Comparison of ENCODE assay signal across 17 cellular contexts in the genomic region with DNA sequence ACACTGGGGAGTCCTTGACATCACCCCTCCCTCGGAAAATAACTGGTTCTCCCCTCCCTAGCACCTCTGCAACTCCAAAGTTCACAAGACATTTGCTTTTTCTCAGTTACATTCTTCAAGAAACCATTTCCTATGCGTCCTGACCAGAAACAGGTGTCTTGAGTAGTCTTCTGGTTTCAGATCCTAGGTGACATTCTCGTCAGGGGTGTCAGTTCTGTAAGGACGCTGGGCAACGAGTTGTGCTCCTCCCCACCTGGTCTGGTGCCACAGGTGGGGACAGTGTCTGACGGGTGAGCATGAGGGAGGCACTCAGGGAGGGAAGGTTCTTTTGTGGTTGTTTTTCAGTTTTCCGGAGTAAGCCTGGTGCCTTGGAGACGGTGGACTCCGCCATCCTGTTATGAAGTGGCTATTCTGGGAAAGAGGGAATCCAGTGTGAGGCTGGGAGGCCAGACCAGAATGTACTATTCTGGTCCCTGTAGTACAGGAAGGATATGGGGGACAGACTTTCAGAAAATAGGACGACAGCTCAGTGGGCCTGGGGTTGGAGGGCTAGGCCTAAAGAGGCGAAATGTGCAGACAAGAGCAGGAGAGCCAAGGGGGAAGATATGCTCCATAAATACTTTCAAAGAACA. TPM values are rescaled to one million over a fixed set of nuclear protein-coding genes. Genes with fewer than 3 reads are reported as not detected.
DNase-seq lines count a peak whose midpoint lies in the region; ATAC-seq, FAIRE-seq and TF ChIP-seq lines count a peak whose summit lies in the region.
"Had no signal": no experiment of that assay in that cellular context is flagged by ENCODE, and none has a peak within 500 bp of the region (broad histone marks: within the 10 kb centered on the region; RNA-seq: fewer than 3 reads in every experiment).

No MANE protein-coding gene starts in this region.

- TF ChIP-seq POLR2A in heart left ventricle (IDR thresholded peaks at IDR 0.05) (no peak), endothelial cell of umbilical vein (IDR thresholded peaks at IDR 0.05; ENCODE audit: low read depth, low read length) (no peak)

- H3K9me1 ChIP-seq in endothelial cell of umbilical vein (replicated peaks; ENCODE audit: control insufficient read depth, extremely low read depth, insufficient read depth, low read length) = no peaks in the 10 kb centered on the region

- H3K9me3 ChIP-seq in heart left ventricle (no peaks in the 10 kb centered on the region), endothelial cell of umbilical vein (replicated peaks; ENCODE audit: control insufficient read depth, insufficient read depth, low read length) (no peaks in the 10 kb centered on the region), tibial artery (no peaks in the 10 kb centered on the region)
- H3K9me3 ChIP-seq: esophagus muscularis mucosa had no signal

- no peak overlapping the region for H3K9ac ChIP-seq in endothelial cell of umbilical vein (replicated peaks; ENCODE audit: extremely low read depth, insufficient read depth, low read length)

- H3K36me3 Mint-ChIP-seq in stimulated activated naive B cell treated with anti-CD40 and anti-IgM and Interleukin-4, amounts not matched to agents 10 μg/mL and 1 μg/mL and 100 μg/mL, for 72 hours = no peaks in the 10 kb centered on the region
- no peaks in the 10 kb centered on the region for H3K36me3 Mint-ChIP-seq in natural killer cell

- peaks cover 0 to 61% (median 46%) of the 10 kb centered on the region in 9 donors for H3K36me3 ChIP-seq in heart left ventricle
- peaks cover 8 to 22% of the 10 kb centered on the region in 2 experiments for H3K36me3 ChIP-seq in endothelial cell of umbilical vein (ENCODE audit: control insufficient read depth in 2 of 2, extremely low read depth in 1 of 2, insufficient read depth in 2 of 2, low read length in 2 of 2)
- H3K36me3 ChIP-seq in tibial artery = peaks cover 18 to 56% (median 53%) of the 10 kb centered on the region in 3 donors

- TF ChIP-seq CTCF in heart left ventricle (IDR thresholded peaks at IDR 0.05) = no peak
- no peak for TF ChIP-seq CTCF in endothelial cell of umbilical vein (IDR thresholded peaks at IDR 0.05; ENCODE audit: extremely low read depth in 1 of 2, insufficient read depth in 1 of 2, low read depth in 1 of 2, low read length in 2 of 2)
- no peak for TF ChIP-seq CTCF in tibial artery (IDR thresholded peaks at IDR 0.05)
- TF ChIP-seq CTCF in natural killer cell (IDR thresholded peaks at IDR 0.05) = no peak

- no TSS peak for BruUV-seq in endothelial cell of umbilical vein (replicated peaks; lab: Mats Ljungman, UMichigan)

- intact Hi-C loops in heart left ventricle (cut with DNase I) (no loop called here), left cardiac atrium (cut with DNase I) (no loop called here), endothelial cell of umbilical vein (cut with micrococcal nuclease) (no loop called here), tibial artery (cut with DNase I; ENCODE audit: low total_unique reads) (no loop called here), natural killer cell (cut with micrococcal nuclease) (no loop called here)

- no peak overlapping the region for H2AFZ ChIP-seq in endothelial cell of umbilical vein (ENCODE audit: low read depth, low read length)
- H2AFZ ChIP-seq: hepatocyte had no signal

- peak overlapping the region; percentile 0 to 82 (median 54) for H3K27ac ChIP-seq in heart left ventricle
- no peak overlapping the region for H3K27ac ChIP-seq in endothelial cell of umbilical vein (ENCODE audit: insufficient read depth, low read depth, low read length)
- peak overlapping the region; percentile 21 to 36 for H3K27ac ChIP-seq in tibial artery
- H3K27ac ChIP-seq: hepatocyte had no signal

- CTCF ChIA-PET in endothelial cell of umbilical vein (lab: Charles Lee) = interaction anchor here (1.4 to 1.8 kb wide), 2 partner anchors 14 to 337 kb away, joined by 4 read pairs; no protein-coding TSS in a partner anchor

- H3K4me1 Mint-ChIP-seq in stimulated activated naive B cell treated with anti-CD40 and anti-IgM and Interleukin-4, amounts not matched to agents 10 μg/mL and 1 μg/mL and 100 μg/mL, for 72 hours = peaks cover 19 to 25% of the 10 kb centered on the region in 2 donors
- peaks cover 22 to 24% of the 10 kb centered on the region in 2 donors for H3K4me1 Mint-ChIP-seq in natural killer cell

- dilution Hi-C loops in endothelial cell of umbilical vein (cut with MboI; ENCODE audit: extremely low pct_ligation_motif_present, low sequenced_read_pairs) = no loop called here

- H3K27me3 ChIP-seq in heart left ventricle (no peaks in the 10 kb centered on the region), endothelial cell of umbilical vein (ENCODE audit: control insufficient read depth in 2 of 2, insufficient read depth in 2 of 2, low read length in 2 of 2) (no peaks in the 10 kb centered on the region), tibial artery (no peaks in the 10 kb centered on the region)
- H3K27me3 ChIP-seq: esophagus muscularis mucosa, hepatocyte had no signal

- ATAC-seq in heart left ventricle (peak in 2 of 4 donors; percentile 16 to 25), left cardiac atrium (no peak), GM21619 (IDR thresholded peaks at IDR 0.05; ENCODE audit: unreplicated experiment) (peak; percentile 57), natural killer cell (no peak)
- no peak for ATAC-seq in stimulated activated naive B cell treated with anti-CD40 and anti-IgM and Interleukin-4, amounts not matched to agents 10 μg/mL and 1 μg/mL and 100 μg/mL, for 72 hours (replicated peaks)

- no peak overlapping the region for H3K4me3 ChIP-seq in heart left ventricle
- H3K4me3 ChIP-seq in endothelial cell of umbilical vein (replicated peaks in 1 of 3; ENCODE audit: insufficient read depth in 1 of 3, low read depth in 1 of 3, low read length in 3 of 3) = no peak overlapping the region
- no peak overlapping the region for H3K4me3 ChIP-seq in tibial artery
- H3K4me3 ChIP-seq: esophagus muscularis mucosa, hepatocyte had no signal

- FAIRE-seq in endothelial cell of umbilical vein (lab: Jason Lieb, UNC) = no peak

- no peak overlapping the region for H3K27ac Mint-ChIP-seq in stimulated activated naive B cell treated with anti-CD40 and anti-IgM and Interleukin-4, amounts not matched to agents 10 μg/mL and 1 μg/mL and 100 μg/mL, for 72 hours
- no peak overlapping the region for H3K27ac Mint-ChIP-seq in natural killer cell
- H3K27ac Mint-ChIP-seq: dendritic cell treated with granulocyte-macrophage colony-stimulating factor and Interleukin-4, amounts not matched to agents 40 ng/mL and 50 ng/mL, for 4 days had no signal

- POLR2A ChIA-PET in endothelial cell of umbilical vein (lab: Charles Lee) = interaction anchor here (0.5 kb wide), 1 partner anchor 1408 kb away, joined by 3 read pairs; no protein-coding TSS in a partner anchor

- H3K4me1 ChIP-seq in heart left ventricle = peaks cover 21 to 100% (median 93%) of the 10 kb centered on the region in 12 donors
- H3K4me1 ChIP-seq in endothelial cell of umbilical vein (ENCODE audit: control insufficient read depth, extremely low read depth, insufficient read depth, low read length) = peaks cover 45% of the 10 kb centered on the region
- peaks cover 0 to 84% (median 58%) of the 10 kb centered on the region in 4 donors for H3K4me1 ChIP-seq in tibial artery

- H4K20me1 ChIP-seq in endothelial cell of umbilical vein (replicated peaks; ENCODE audit: control insufficient read depth, extremely low read depth, insufficient read depth, low read length) = no peaks in the 10 kb centered on the region

- peaks cover 18% of the 10 kb centered on the region for H3K79me2 ChIP-seq in endothelial cell of umbilical vein (ENCODE audit: control insufficient read depth, insufficient read depth, low read length)

- H3K4me2 ChIP-seq in endothelial cell of umbilical vein (ENCODE audit: insufficient read depth, low read length) = no peak overlapping the region
- H3K4me2 ChIP-seq: hepatocyte had no signal

- no peaks in the 10 kb centered on the region for H3K9me3 Mint-ChIP-seq in stimulated activated naive B cell treated with anti-CD40 and anti-IgM and Interleukin-4, amounts not matched to agents 10 μg/mL and 1 μg/mL and 100 μg/mL, for 72 hours
- no peaks in the 10 kb centered on the region for H3K9me3 Mint-ChIP-seq in natural killer cell
- H3K9me3 Mint-ChIP-seq: dendritic cell treated with granulocyte-macrophage colony-stimulating factor and Interleukin-4, amounts not matched to agents 40 ng/mL and 50 ng/mL, for 4 days had no signal

- H3K4me3 Mint-ChIP-seq in stimulated activated naive B cell treated with anti-CD40 and anti-IgM and Interleukin-4, amounts not matched to agents 10 μg/mL and 1 μg/mL and 100 μg/mL, for 72 hours = no peak overlapping the region
- no peak overlapping the region for H3K4me3 Mint-ChIP-seq in natural killer cell
- H3K4me3 Mint-ChIP-seq: dendritic cell treated with granulocyte-macrophage colony-stimulating factor and Interleukin-4, amounts not matched to agents 40 ng/mL and 50 ng/mL, for 4 days had no signal

- WGBS in heart left ventricle, 4 donors = 49 to 60% (median 54%) methylated on average over 11 of the region's 11 CpGs

- H3K27me3 Mint-ChIP-seq in stimulated activated naive B cell treated with anti-CD40 and anti-IgM and Interleukin-4, amounts not matched to agents 10 μg/mL and 1 μg/mL and 100 μg/mL, for 72 hours = peaks cover 7 to 23% of the 10 kb centered on the region in 2 donors
- H3K27me3 Mint-ChIP-seq in natural killer cell (ENCODE audit: low read depth in 2 of 2) = peaks cover 5 to 12% of the 10 kb centered on the region in 2 donors
- H3K27me3 Mint-ChIP-seq: dendritic cell treated with granulocyte-macrophage colony-stimulating factor and Interleukin-4, amounts not matched to agents 40 ng/mL and 50 ng/mL, for 4 days had no signal

- DNase-seq in heart left ventricle (no peak), left cardiac atrium (no peak), endothelial cell of umbilical vein (ENCODE audit: low read depth, low spot score) (peak; percentile 59), tibial artery (no peak), germinal center (ENCODE audit: low spot score) (no peak), natural killer cell (no peak)
- no peak for DNase-seq in stimulated activated naive B cell treated with anti-CD40 and anti-IgM and Interleukin-4, amounts not matched to agents 10 μg/mL and 1 μg/mL and 100 μg/mL, for 72 hours
- DNase-seq: activated CD8-positive, alpha-beta memory T cell treated with anti-CD3 and anti-CD28 coated beads for 24 hours; GDM1; GOT3; NCI-H2029 treated with DMSO at 0.1 percent for 48 hours; NCI-H510A treated with DMSO at 0.1 percent for 48 hours; stimulated activated naive CD4-positive, alpha-beta T cell treated with Interleukin-2 at 50 U/mL for 16 hours had no signal

RNA-seq across cellular contexts. Expression of a gene that starts 50.6 kb away (rescaled TPM):
- total RNA-seq in heart left ventricle = 100 to 1,000 TPM; 194 to 790 (median 216) TPM
- polyA plus RNA-seq in heart left ventricle = 100 to 1,000 TPM in 1 of 2 donors, 10 to 100 TPM in 1; 93.6 to 153 TPM
- total RNA-seq in left cardiac atrium = 100 to 1,000 TPM; 262 to 377 TPM
- total RNA-seq in endothelial cell of umbilical vein = 374 and 397 TPM in 2 replicates
- 214 and 229 TPM in 2 replicates for polyA plus RNA-seq in endothelial cell of umbilical vein
- polyA plus RNA-seq in endothelial cell of umbilical vein (2011; cell fraction: cytosol; rRNA removed) = 316 and 329 TPM in 2 replicates
- polyA plus RNA-seq in endothelial cell of umbilical vein (2011; cell fraction: nucleus; rRNA removed) = 257 and 293 TPM in 2 replicates
- 294 and 311 TPM in 2 replicates for polyA plus RNA-seq in endothelial cell of umbilical vein (2012)
- polyA minus RNA-seq in endothelial cell of umbilical vein = 334 and 376 TPM in 2 replicates
- 84.9 TPM for polyA minus RNA-seq in endothelial cell of umbilical vein (2011; cell fraction: cytosol; rRNA and poly(A)+ RNA removed)
- 192 and 214 TPM in 2 replicates for polyA minus RNA-seq in endothelial cell of umbilical vein (2011; cell fraction: nucleus; rRNA and poly(A)+ RNA removed)
- total RNA-seq in natural killer cell = 10 to 100 TPM in 1 of 3 donors, 1 to 10 TPM in 2; 2.1 to 61.4 (median 3.6) TPM
